8 cellular contexts compared by ENCODE assay signal in genomic region chr14:68283378-68284123, GRCh38.
A peak's percentile ranks its signal among the peaks of the same experiment; 100 is the strongest.
DNase-seq lines count a peak whose midpoint lies in the region; ATAC-seq lines count a peak whose summit lies in the region.

No MANE protein-coding gene starts in this region.

- intact Hi-C loops in activated CD4-positive, alpha-beta memory T cell treated with anti-CD3 and anti-CD28 coated beads for 36 hours (cut with micrococcal nuclease), result loop anchor here (1.0 to 10.0 kb wide), 7 partner anchors 8 to 401 kb away; no protein-coding TSS in a partner anchor
- intact Hi-C loops in left cardiac atrium (cut with DNase I), result no loop called here

- no peaks in the 10 kb centered on the region for H3K27me3 Mint-ChIP-seq in activated CD4-positive, alpha-beta memory T cell treated with anti-CD3 and anti-CD28 coated beads for 36 hours

- peak; percentile 41 for ATAC-seq in GM18502 (IDR thresholded peaks at IDR 0.05; ENCODE audit: poor library complexity, unreplicated experiment)
- peak; percentile 41 for ATAC-seq in HG02973 (IDR thresholded peaks at IDR 0.05; ENCODE audit: unreplicated experiment)
- peak; percentile 38 to 70 for ATAC-seq in left cardiac atrium
- no peak for ATAC-seq in GM21717 (IDR thresholded peaks at IDR 0.05; ENCODE audit: unreplicated experiment)

- H3K9me3 Mint-ChIP-seq in activated CD4-positive, alpha-beta memory T cell treated with anti-CD3 and anti-CD28 coated beads for 36 hours, result no peaks in the 10 kb centered on the region

- POLR2A ChIA-PET in activated CD4-positive, alpha-beta memory T cell treated with anti-CD3 and anti-CD28 coated beads for 36 hours (lab: Charles Lee), result interaction anchor here (0.8 to 2.9 kb wide), 5 partner anchors 9 to 532 kb away, joined by 3 to 15 read pairs (median 4); partner anchors contain the start of gene ZFP36L1

- H4K20me1 ChIP-seq in GM23248 (ENCODE audit: insufficient read depth), result no peaks in the 10 kb centered on the region

- H3K27ac Mint-ChIP-seq in activated CD4-positive, alpha-beta memory T cell treated with anti-CD3 and anti-CD28 coated beads for 36 hours, result peak overlapping the region; percentile 34

- H3K36me3 Mint-ChIP-seq in activated CD4-positive, alpha-beta memory T cell treated with anti-CD3 and anti-CD28 coated beads for 36 hours, result no peaks in the 10 kb centered on the region

- no peak overlapping the region for H3K27ac ChIP-seq in GM23248

- no peaks in the 10 kb centered on the region for H3K9me2 ChIP-seq in GM23248 (ENCODE audit: insufficient read depth)

- 71 to 75% methylated on average over 11 of the region's 11 CpGs for WGBS in GM23248 (ENCODE audit: low coverage in 1 of 2, low lambda C conversion rate in 2 of 2, missing lambda C conversion rate in 2 of 2), 2 experiments

- H3K36me3 ChIP-seq in GM23248 (ENCODE audit: low read depth), result no peaks in the 10 kb centered on the region

- no peak overlapping the region for H2AFZ ChIP-seq in GM23248

- H3K4me2 ChIP-seq in GM23248 (ENCODE audit: unreplicated experiment), result no peak overlapping the region

- no peaks in the 10 kb centered on the region for H3K27me3 ChIP-seq in GM23248 (replicated peaks; ENCODE audit: insufficient read depth)

- peaks cover 8% of the 10 kb centered on the region; the same call in 1 of the 2 replicates for H3F3A ChIP-seq in GM23248 (ENCODE audit: insufficient read depth)

- H3K4me1 ChIP-seq in GM23248 (ENCODE audit: insufficient read depth), result peaks cover 20% of the 10 kb centered on the region

- CTCF ChIA-PET in activated CD4-positive, alpha-beta memory T cell treated with anti-CD3 and anti-CD28 coated beads for 36 hours (lab: Charles Lee), result interaction anchor here (0.9 to 1.6 kb wide), 9 partner anchors 12 to 536 kb away, joined by 3 to 11 read pairs (median 3); no protein-coding TSS in a partner anchor

- no peak overlapping the region for H3K4me3 ChIP-seq in GM23248

- peak; percentile 68 for DNase-seq in activated CD4-positive, alpha-beta memory T cell treated with anti-CD3 and anti-CD28 coated beads for 36 hours
- DNase-seq in left cardiac atrium, result peak; percentile 30
- peak; percentile 12 for DNase-seq in stimulated activated CD8-positive, alpha-beta memory T cell treated with anti-CD3 and anti-CD28 coated beads, Interleukin-7, amount 100 ng/mL, for 24 hours (ENCODE audit: low read depth)
- no peak for DNase-seq in GM23248
- no peak for DNase-seq in SW480 (ENCODE audit: low spot score)

- no peaks in the 10 kb centered on the region for H3K79me2 ChIP-seq in GM23248 (ENCODE audit: insufficient read depth)

- H3K9ac ChIP-seq in GM23248, result no peak overlapping the region

- in situ Hi-C loops in GM23248 (cut with MboI), result no loop called here

- no peak overlapping the region for H3K4me3 Mint-ChIP-seq in activated CD4-positive, alpha-beta memory T cell treated with anti-CD3 and anti-CD28 coated beads for 36 hours

- peaks cover 69% of the 10 kb centered on the region for H3K4me1 Mint-ChIP-seq in activated CD4-positive, alpha-beta memory T cell treated with anti-CD3 and anti-CD28 coated beads for 36 hours (ENCODE audit: low read depth)

- no peaks in the 10 kb centered on the region for H3K9me3 ChIP-seq in GM23248 (ENCODE audit: low read depth)

Comparison
In these comparisons a context has a peak if more than half of its experiments do, and no peak if none do; other contexts are left out.
1. DNase-seq: peak in activated CD4-positive, alpha-beta memory T cell treated with anti-CD3 and anti-CD28 coated beads for 36 hours (single experiment), left cardiac atrium (single experiment) and stimulated activated CD8-positive, alpha-beta memory T cell treated with anti-CD3 and anti-CD28 coated beads, Interleukin-7, amount 100 ng/mL, for 24 hours (single experiment); none in GM23248 (single experiment) and SW480 (single experiment).